1 cellular context compared by ENCODE assay signal in the genomic region with DNA sequence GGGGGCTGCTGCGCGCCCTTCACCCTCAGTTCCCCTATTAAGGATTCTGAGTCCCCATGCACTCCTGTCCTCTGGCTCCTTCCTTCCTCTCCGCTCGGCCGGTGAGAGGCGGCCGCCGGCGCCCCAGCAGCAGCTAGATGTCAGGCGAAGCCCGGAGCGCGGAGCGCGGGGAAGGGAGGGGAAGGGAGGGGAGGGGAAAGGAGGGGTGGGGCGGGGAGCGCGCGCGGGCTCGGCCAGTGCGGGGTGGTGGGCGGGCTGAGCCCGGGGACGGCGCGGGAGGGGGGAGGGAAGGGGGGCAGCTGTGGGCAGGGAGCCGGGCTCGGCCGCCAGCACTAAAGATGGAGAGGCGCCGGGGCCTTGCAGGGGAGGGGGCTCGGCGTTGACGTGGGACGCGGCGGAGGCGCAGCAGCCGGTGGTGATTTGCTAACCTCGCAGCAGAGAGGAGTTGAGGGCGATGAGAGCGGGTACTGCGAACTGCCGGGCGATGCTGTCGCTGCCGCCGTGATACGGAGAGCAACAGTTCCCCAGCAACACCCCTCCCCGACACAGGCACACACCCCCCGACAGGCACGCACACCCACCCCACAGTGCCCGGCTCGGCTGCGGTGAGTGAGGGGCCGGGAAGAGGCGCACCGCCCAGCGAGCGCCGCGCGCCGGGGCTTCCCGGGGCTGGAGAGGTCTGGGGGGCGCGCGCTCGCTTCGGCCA.
TF ChIP-seq lines count a peak whose summit lies in the region.

A gene with protein sequence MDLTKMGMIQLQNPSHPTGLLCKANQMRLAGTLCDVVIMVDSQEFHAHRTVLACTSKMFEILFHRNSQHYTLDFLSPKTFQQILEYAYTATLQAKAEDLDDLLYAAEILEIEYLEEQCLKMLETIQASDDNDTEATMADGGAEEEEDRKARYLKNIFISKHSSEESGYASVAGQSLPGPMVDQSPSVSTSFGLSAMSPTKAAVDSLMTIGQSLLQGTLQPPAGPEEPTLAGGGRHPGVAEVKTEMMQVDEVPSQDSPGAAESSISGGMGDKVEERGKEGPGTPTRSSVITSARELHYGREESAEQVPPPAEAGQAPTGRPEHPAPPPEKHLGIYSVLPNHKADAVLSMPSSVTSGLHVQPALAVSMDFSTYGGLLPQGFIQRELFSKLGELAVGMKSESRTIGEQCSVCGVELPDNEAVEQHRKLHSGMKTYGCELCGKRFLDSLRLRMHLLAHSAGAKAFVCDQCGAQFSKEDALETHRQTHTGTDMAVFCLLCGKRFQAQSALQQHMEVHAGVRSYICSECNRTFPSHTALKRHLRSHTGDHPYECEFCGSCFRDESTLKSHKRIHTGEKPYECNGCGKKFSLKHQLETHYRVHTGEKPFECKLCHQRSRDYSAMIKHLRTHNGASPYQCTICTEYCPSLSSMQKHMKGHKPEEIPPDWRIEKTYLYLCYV (plus strand): TSS at position 434 of the 706 bp plus-strand sequence. CDS start 3,590 bp downstream, outside the sequence.

TF ChIP-seq in HEK293, 187 proteins besides CTCF, POLR2A, EP300 and RAD21 (continued from another document and continues in another):
- TF ChIP-seq ZNF548 (tag by site-specific recombination; IDR thresholded peaks at IDR 0.05), result no peak
- no peak for TF ChIP-seq ZNF202 (tag by site-specific recombination; IDR thresholded peaks at IDR 0.05; ENCODE audit: borderline replicate concordance)
- no peak for TF ChIP-seq MYNN (tag by site-specific recombination; IDR thresholded peaks at IDR 0.05; ENCODE audit: borderline replicate concordance)
- no peak for TF ChIP-seq GFI1B (tag by site-specific recombination; IDR thresholded peaks at IDR 0.05)
- TF ChIP-seq, protein P1, sequence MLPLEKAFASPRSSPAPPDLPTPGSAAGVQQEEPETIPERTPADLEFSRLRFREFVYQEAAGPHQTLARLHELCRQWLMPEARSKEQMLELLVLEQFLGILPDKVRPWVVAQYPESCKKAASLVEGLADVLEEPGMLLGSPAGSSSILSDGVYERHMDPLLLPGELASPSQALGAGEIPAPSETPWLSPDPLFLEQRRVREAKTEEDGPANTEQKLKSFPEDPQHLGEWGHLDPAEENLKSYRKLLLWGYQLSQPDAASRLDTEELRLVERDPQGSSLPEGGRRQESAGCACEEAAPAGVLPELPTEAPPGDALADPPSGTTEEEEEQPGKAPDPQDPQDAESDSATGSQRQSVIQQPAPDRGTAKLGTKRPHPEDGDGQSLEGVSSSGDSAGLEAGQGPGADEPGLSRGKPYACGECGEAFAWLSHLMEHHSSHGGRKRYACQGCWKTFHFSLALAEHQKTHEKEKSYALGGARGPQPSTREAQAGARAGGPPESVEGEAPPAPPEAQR (tag by site-specific recombination; IDR thresholded peaks at IDR 0.05), result no peak
- TF ChIP-seq, protein P2, sequence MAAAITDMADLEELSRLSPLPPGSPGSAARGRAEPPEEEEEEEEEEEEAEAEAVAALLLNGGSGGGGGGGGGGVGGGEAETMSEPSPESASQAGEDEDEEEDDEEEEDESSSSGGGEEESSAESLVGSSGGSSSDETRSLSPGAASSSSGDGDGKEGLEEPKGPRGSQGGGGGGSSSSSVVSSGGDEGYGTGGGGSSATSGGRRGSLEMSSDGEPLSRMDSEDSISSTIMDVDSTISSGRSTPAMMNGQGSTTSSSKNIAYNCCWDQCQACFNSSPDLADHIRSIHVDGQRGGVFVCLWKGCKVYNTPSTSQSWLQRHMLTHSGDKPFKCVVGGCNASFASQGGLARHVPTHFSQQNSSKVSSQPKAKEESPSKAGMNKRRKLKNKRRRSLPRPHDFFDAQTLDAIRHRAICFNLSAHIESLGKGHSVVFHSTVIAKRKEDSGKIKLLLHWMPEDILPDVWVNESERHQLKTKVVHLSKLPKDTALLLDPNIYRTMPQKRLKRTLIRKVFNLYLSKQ (tag by site-specific recombination; IDR thresholded peaks at IDR 0.05; ENCODE audit: borderline replicate concordance), result no peak
- no peak for TF ChIP-seq ZNF112 (tag by site-specific recombination; IDR thresholded peaks at IDR 0.05)
- TF ChIP-seq, protein P3, sequence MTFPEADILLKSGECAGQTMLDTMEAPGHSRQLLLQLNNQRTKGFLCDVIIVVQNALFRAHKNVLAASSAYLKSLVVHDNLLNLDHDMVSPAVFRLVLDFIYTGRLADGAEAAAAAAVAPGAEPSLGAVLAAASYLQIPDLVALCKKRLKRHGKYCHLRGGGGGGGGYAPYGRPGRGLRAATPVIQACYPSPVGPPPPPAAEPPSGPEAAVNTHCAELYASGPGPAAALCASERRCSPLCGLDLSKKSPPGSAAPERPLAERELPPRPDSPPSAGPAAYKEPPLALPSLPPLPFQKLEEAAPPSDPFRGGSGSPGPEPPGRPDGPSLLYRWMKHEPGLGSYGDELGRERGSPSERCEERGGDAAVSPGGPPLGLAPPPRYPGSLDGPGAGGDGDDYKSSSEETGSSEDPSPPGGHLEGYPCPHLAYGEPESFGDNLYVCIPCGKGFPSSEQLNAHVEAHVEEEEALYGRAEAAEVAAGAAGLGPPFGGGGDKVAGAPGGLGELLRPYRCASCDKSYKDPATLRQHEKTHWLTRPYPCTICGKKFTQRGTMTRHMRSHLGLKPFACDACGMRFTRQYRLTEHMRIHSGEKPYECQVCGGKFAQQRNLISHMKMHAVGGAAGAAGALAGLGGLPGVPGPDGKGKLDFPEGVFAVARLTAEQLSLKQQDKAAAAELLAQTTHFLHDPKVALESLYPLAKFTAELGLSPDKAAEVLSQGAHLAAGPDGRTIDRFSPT (tag by site-specific recombination; IDR thresholded peaks at IDR 0.05), result no peak
- TF ChIP-seq ZNF221 (tag by site-specific recombination; IDR thresholded peaks at IDR 0.05; ENCODE audit: borderline replicate concordance), result no peak
- TF ChIP-seq ZNF426 (tag by site-specific recombination; IDR thresholded peaks at IDR 0.05), result no peak
- TF ChIP-seq ZNF140 (tag by site-specific recombination; IDR thresholded peaks at IDR 0.05), result no peak
- TF ChIP-seq ZNF175 (tag by site-specific recombination; IDR thresholded peaks at IDR 0.05), result no peak
- no peak for TF ChIP-seq ZNF677 (tag by site-specific recombination; IDR thresholded peaks at IDR 0.05)
- no peak for TF ChIP-seq ZNF223 (tag by site-specific recombination; IDR thresholded peaks at IDR 0.05)
- peak; percentile 96 for TF ChIP-seq KLF9 (tag by site-specific recombination; IDR thresholded peaks at IDR 0.05; ENCODE audit: low read depth)
- no peak for TF ChIP-seq ZNF670 (tag by site-specific recombination; IDR thresholded peaks at IDR 0.05; ENCODE audit: low read depth)
- TF ChIP-seq ZNF473 (tag by site-specific recombination; IDR thresholded peaks at IDR 0.05), result no peak
- TF ChIP-seq ZFHX2 (tag by site-specific recombination; conservative IDR thresholded peaks at IDR 0.05), result peak; percentile 44; the same call in 1 of the 2 replicates
- TF ChIP-seq, protein P4, sequence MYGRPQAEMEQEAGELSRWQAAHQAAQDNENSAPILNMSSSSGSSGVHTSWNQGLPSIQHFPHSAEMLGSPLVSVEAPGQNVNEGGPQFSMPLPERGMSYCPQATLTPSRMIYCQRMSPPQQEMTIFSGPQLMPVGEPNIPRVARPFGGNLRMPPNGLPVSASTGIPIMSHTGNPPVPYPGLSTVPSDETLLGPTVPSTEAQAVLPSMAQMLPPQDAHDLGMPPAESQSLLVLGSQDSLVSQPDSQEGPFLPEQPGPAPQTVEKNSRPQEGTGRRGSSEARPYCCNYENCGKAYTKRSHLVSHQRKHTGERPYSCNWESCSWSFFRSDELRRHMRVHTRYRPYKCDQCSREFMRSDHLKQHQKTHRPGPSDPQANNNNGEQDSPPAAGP (tag by site-specific recombination; IDR thresholded peaks at IDR 0.05), result peak; percentile 41; the same call in 1 of the 2 replicates
- no peak for TF ChIP-seq ZNF707 (tag by site-specific recombination; IDR thresholded peaks at IDR 0.05)
- peak; percentile 20; the same call in 1 of the 2 replicates for TF ChIP-seq ZNF2 (tag by site-specific recombination; IDR thresholded peaks at IDR 0.05)
- TF ChIP-seq BCL11A (tag by site-specific recombination; IDR thresholded peaks at IDR 0.05; ENCODE audit: low read depth), result no peak
- TF ChIP-seq ZNF37A (tag by site-specific recombination; IDR thresholded peaks at IDR 0.05), result no peak
- TF ChIP-seq SCRT1 (tag by site-specific recombination; IDR thresholded peaks at IDR 0.05; ENCODE audit: borderline replicate concordance), result peak; percentile 61; the same call in 1 of the 2 replicates
- TF ChIP-seq ZNF155 (tag by site-specific recombination; IDR thresholded peaks at IDR 0.05), result no peak
- TF ChIP-seq, protein P5, sequence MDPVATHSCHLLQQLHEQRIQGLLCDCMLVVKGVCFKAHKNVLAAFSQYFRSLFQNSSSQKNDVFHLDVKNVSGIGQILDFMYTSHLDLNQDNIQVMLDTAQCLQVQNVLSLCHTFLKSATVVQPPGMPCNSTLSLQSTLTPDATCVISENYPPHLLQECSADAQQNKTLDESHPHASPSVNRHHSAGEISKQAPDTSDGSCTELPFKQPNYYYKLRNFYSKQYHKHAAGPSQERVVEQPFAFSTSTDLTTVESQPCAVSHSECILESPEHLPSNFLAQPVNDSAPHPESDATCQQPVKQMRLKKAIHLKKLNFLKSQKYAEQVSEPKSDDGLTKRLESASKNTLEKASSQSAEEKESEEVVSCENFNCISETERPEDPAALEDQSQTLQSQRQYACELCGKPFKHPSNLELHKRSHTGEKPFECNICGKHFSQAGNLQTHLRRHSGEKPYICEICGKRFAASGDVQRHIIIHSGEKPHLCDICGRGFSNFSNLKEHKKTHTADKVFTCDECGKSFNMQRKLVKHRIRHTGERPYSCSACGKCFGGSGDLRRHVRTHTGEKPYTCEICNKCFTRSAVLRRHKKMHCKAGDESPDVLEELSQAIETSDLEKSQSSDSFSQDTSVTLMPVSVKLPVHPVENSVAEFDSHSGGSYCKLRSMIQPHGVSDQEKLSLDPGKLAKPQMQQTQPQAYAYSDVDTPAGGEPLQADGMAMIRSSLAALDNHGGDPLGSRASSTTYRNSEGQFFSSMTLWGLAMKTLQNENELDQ (tag by site-specific recombination; IDR thresholded peaks at IDR 0.05; ENCODE audit: low read depth), result no peak
- TF ChIP-seq ZNF776 (tag by site-specific recombination; IDR thresholded peaks at IDR 0.05; ENCODE audit: borderline replicate concordance), result no peak
- TF ChIP-seq SP2 (tag by site-specific recombination; IDR thresholded peaks at IDR 0.05), result peak; percentile 39
- TF ChIP-seq, protein P6, sequence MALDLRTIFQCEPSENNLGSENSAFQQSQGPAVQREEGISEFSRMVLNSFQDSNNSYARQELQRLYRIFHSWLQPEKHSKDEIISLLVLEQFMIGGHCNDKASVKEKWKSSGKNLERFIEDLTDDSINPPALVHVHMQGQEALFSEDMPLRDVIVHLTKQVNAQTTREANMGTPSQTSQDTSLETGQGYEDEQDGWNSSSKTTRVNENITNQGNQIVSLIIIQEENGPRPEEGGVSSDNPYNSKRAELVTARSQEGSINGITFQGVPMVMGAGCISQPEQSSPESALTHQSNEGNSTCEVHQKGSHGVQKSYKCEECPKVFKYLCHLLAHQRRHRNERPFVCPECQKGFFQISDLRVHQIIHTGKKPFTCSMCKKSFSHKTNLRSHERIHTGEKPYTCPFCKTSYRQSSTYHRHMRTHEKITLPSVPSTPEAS (tag by site-specific recombination; IDR thresholded peaks at IDR 0.05), result 0 out of 2 replicates have a peak, but pooled peaks have one; percentile 9
- TF ChIP-seq ZFP37 (tag by site-specific recombination; IDR thresholded peaks at IDR 0.05), result no peak
- TF ChIP-seq ZNF792 (tag by site-specific recombination; IDR thresholded peaks at IDR 0.05), result no peak
- TF ChIP-seq, protein P7, sequence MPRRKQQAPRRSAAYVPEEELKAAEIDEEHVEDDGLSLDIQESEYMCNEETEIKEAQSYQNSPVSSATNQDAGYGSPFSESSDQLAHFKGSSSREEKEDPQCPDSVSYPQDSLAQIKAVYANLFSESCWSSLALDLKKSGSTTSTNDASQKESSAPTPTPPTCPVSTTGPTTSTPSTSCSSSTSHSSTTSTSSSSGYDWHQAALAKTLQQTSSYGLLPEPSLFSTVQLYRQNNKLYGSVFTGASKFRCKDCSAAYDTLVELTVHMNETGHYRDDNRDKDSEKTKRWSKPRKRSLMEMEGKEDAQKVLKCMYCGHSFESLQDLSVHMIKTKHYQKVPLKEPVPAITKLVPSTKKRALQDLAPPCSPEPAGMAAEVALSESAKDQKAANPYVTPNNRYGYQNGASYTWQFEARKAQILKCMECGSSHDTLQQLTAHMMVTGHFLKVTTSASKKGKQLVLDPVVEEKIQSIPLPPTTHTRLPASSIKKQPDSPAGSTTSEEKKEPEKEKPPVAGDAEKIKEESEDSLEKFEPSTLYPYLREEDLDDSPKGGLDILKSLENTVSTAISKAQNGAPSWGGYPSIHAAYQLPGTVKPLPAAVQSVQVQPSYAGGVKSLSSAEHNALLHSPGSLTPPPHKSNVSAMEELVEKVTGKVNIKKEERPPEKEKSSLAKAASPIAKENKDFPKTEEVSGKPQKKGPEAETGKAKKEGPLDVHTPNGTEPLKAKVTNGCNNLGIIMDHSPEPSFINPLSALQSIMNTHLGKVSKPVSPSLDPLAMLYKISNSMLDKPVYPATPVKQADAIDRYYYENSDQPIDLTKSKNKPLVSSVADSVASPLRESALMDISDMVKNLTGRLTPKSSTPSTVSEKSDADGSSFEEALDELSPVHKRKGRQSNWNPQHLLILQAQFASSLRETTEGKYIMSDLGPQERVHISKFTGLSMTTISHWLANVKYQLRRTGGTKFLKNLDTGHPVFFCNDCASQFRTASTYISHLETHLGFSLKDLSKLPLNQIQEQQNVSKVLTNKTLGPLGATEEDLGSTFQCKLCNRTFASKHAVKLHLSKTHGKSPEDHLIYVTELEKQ (tag by site-specific recombination; IDR thresholded peaks at IDR 0.05; ENCODE audit: borderline replicate concordance), result no peak
- peak; percentile 78; the same call in 1 of the 2 replicates for TF ChIP-seq GLI4 (tag by site-specific recombination; IDR thresholded peaks at IDR 0.05)
- TF ChIP-seq, protein P8, sequence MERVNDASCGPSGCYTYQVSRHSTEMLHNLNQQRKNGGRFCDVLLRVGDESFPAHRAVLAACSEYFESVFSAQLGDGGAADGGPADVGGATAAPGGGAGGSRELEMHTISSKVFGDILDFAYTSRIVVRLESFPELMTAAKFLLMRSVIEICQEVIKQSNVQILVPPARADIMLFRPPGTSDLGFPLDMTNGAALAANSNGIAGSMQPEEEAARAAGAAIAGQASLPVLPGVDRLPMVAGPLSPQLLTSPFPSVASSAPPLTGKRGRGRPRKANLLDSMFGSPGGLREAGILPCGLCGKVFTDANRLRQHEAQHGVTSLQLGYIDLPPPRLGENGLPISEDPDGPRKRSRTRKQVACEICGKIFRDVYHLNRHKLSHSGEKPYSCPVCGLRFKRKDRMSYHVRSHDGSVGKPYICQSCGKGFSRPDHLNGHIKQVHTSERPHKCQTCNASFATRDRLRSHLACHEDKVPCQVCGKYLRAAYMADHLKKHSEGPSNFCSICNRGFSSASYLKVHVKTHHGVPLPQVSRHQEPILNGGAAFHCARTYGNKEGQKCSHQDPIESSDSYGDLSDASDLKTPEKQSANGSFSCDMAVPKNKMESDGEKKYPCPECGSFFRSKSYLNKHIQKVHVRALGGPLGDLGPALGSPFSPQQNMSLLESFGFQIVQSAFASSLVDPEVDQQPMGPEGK (tag by site-specific recombination; IDR thresholded peaks at IDR 0.05), result peak; percentile 62; the same call in 1 of the 2 replicates
- TF ChIP-seq ZNF266 (tag by site-specific recombination; IDR thresholded peaks at IDR 0.05; ENCODE audit: low read depth), result no peak
- TF ChIP-seq ZNF596 (tag by site-specific recombination; IDR thresholded peaks at IDR 0.05), result no peak
- no peak for TF ChIP-seq ZNF23 (tag by site-specific recombination; IDR thresholded peaks at IDR 0.05; ENCODE audit: borderline replicate concordance)
- TF ChIP-seq ZNF19 (tag by site-specific recombination; IDR thresholded peaks at IDR 0.05; ENCODE audit: low read depth), result no peak
- no peak for TF ChIP-seq ZBTB7A (tag by site-specific recombination; IDR thresholded peaks at IDR 0.05; ENCODE audit: low read depth)
- TF ChIP-seq ZNF521 (tag by site-specific recombination; IDR thresholded peaks at IDR 0.05), result no peak
- TF ChIP-seq ZNF629 (tag by site-specific recombination; IDR thresholded peaks at IDR 0.05), result peak; percentile 68; the same call in 1 of the 2 replicates
- TF ChIP-seq ZXDB (tag by site-specific recombination; IDR thresholded peaks at IDR 0.05), result no peak
